ENCODE assay signal across 8 cellular contexts in genomic region chr7:2631924-2632716, GRCh38. TPM values are rescaled to one million over a fixed set of nuclear protein-coding genes. Genes with fewer than 3 reads are reported as not detected.
DNase-seq lines count a peak whose midpoint lies in the region; ATAC-seq and TF ChIP-seq lines count a peak whose summit lies in the region.

TTYH3 (plus strand) TSS chr7:2631986; CDS start chr7:2632156, 170 bp downstream.

- H3K27me3 Mint-ChIP-seq in activated naive CD8-positive, alpha-beta T cell treated with anti-CD3 and anti-CD28 coated beads, Interleukin-2, amount 10 ng/mL, durations not matched to agents 7 days and 5 days, result peaks cover 14% of the 10 kb centered on the region

- TF ChIP-seq CTCF in BJ (IDR thresholded peaks at IDR 0.05; ENCODE audit: insufficient read depth, low read depth, low read length), result no peak
- no peak for TF ChIP-seq CTCF in hepatocyte (IDR thresholded peaks at IDR 0.05; ENCODE audit: poor library complexity)

- under 1% methylated on average over 11 of the region's 65 CpGs for WGBS in hepatocyte (ENCODE audit: low lambda C conversion rate, missing lambda C conversion rate)

- H3K79me2 ChIP-seq in hepatocyte, result peaks cover 52% of the 10 kb centered on the region

- H3K27ac Mint-ChIP-seq in activated naive CD8-positive, alpha-beta T cell treated with anti-CD3 and anti-CD28 coated beads, Interleukin-2, amount 10 ng/mL, durations not matched to agents 7 days and 5 days, result peak within 1 kb of the TSS; percentile 87

- no peak within 1 kb of the TSS for H2AFZ ChIP-seq in hepatocyte

- no peaks in the 10 kb centered on the region for H3K9me3 ChIP-seq in hepatocyte (ENCODE audit: low read depth)
- H3K9me3 ChIP-seq in skeletal muscle tissue (ENCODE audit: control insufficient read depth in 3 of 3, low read length in 3 of 3), result no peaks in the 10 kb centered on the region

- peak within 1 kb of the TSS; percentile 90 for H3K4me3 Mint-ChIP-seq in activated naive CD8-positive, alpha-beta T cell treated with anti-CD3 and anti-CD28 coated beads, Interleukin-2, amount 10 ng/mL, durations not matched to agents 7 days and 5 days

- no peaks in the 10 kb centered on the region for H3K9me2 ChIP-seq in hepatocyte (replicated peaks; ENCODE audit: insufficient read depth)

- H3K36me3 Mint-ChIP-seq in activated naive CD8-positive, alpha-beta T cell treated with anti-CD3 and anti-CD28 coated beads, Interleukin-2, amount 10 ng/mL, durations not matched to agents 7 days and 5 days, result no peaks in the 10 kb centered on the region

- peaks cover 5% of the 10 kb centered on the region for H3K4me1 Mint-ChIP-seq in activated naive CD8-positive, alpha-beta T cell treated with anti-CD3 and anti-CD28 coated beads, Interleukin-2, amount 10 ng/mL, durations not matched to agents 7 days and 5 days

- H3K4me2 ChIP-seq in hepatocyte, result peak within 1 kb of the TSS; percentile 96

- H3K36me3 ChIP-seq in BJ (ENCODE audit: control insufficient read depth, insufficient read depth, low read length) (peaks cover 1% of the 10 kb centered on the region), hepatocyte (replicated peaks; ENCODE audit: insufficient read depth, low read depth) (no peaks in the 10 kb centered on the region), skeletal muscle tissue (ENCODE audit: control insufficient read depth in 3 of 3, insufficient read depth in 3 of 3, low read length in 3 of 3) (no peaks in the 10 kb centered on the region)

- H3K9me3 Mint-ChIP-seq in activated naive CD8-positive, alpha-beta T cell treated with anti-CD3 and anti-CD28 coated beads, Interleukin-2, amount 10 ng/mL, durations not matched to agents 7 days and 5 days, result no peaks in the 10 kb centered on the region

- DNase-seq in BJ (ENCODE audit: low read depth), result no peak
- peak; percentile 51 for DNase-seq in activated naive CD8-positive, alpha-beta T cell treated with anti-CD3 and anti-CD28 coated beads, Interleukin-2, amount 10 ng/mL, durations not matched to agents 7 days and 5 days
- no peak for DNase-seq in hepatocyte (ENCODE audit: low spot score)
- no peak for DNase-seq in foreskin melanocyte
- DNase-seq in activated CD4-positive, alpha-beta T cell treated with anti-CD3 and anti-CD28 coated beads for 4 hours, result no peak

- POLR2A ChIA-PET in BJ (lab: Charles Lee), result interaction anchor here (0.6 to 1.0 kb wide), 2 partner anchors 13 to 239 kb away, joined by 3 read pairs; no protein-coding TSS in a partner anchor
- POLR2A ChIA-PET in activated naive CD8-positive, alpha-beta T cell treated with anti-CD3 and anti-CD28 coated beads, Interleukin-2, amount 10 ng/mL, durations not matched to agents 7 days and 5 days (lab: Charles Lee), result interaction anchor here (1.0 to 6.4 kb wide), 6 partner anchors 12 to 278 kb away, joined by 3 to 42 read pairs (median 3); no protein-coding TSS in a partner anchor

- peaks cover 37% of the 10 kb centered on the region for H4K20me1 ChIP-seq in hepatocyte (ENCODE audit: insufficient read depth, poor library complexity, severe bottlenecking)

- peak within 1 kb of the TSS; percentile 95 for H3K4me3 ChIP-seq in BJ (ENCODE audit: low read depth, low read length)
- H3K4me3 ChIP-seq in hepatocyte, result peak within 1 kb of the TSS; percentile 98
- peak within 1 kb of the TSS; percentile 76 to 83 (median 77) for H3K4me3 ChIP-seq in skeletal muscle tissue (ENCODE audit: low read length in 3 of 3)

- H3K27me3 ChIP-seq in BJ (ENCODE audit: control insufficient read depth, insufficient read depth, low read length), result no peaks in the 10 kb centered on the region
- no peaks in the 10 kb centered on the region for H3K27me3 ChIP-seq in hepatocyte
- H3K27me3 ChIP-seq in skeletal muscle tissue (ENCODE audit: control insufficient read depth in 3 of 3, insufficient read depth in 3 of 3, low read length in 3 of 3), result no peaks in the 10 kb centered on the region

- CTCF ChIA-PET in BJ (lab: Yijun Ruan, JAX), result interaction anchor here (0.6 kb wide), 1 partner anchor 117 kb away, joined by 3 read pairs; no protein-coding TSS in a partner anchor

- peak within 1 kb of the TSS; percentile 77 to 85 (median 81) for H3K9ac ChIP-seq in skeletal muscle tissue (ENCODE audit: low read depth in 1 of 3, low read length in 3 of 3)

- H3K4me1 ChIP-seq in hepatocyte (ENCODE audit: insufficient read depth) (peaks cover 60% of the 10 kb centered on the region), skeletal muscle tissue (ENCODE audit: control insufficient read depth in 3 of 3, insufficient read depth in 3 of 3, low read length in 3 of 3) (peaks cover 46 to 64% (median 54%) of the 10 kb centered on the region in 3 donors)

- ATAC-seq in GM19397 (IDR thresholded peaks at IDR 0.05; ENCODE audit: unreplicated experiment), result peak; percentile 31
- ATAC-seq in HG03521 (IDR thresholded peaks at IDR 0.05; ENCODE audit: unreplicated experiment), result peak; percentile 27
- ATAC-seq in activated naive CD8-positive, alpha-beta T cell treated with anti-CD3 and anti-CD28 coated beads, Interleukin-2, amount 10 ng/mL, durations not matched to agents 7 days and 5 days (ENCODE audit: low read depth), result peak; percentile 49

- H3K27ac ChIP-seq in hepatocyte (peak within 1 kb of the TSS; percentile 97), skeletal muscle tissue (ENCODE audit: low read depth, low read length) (peak within 1 kb of the TSS; percentile 83)

RNA-seq across cellular contexts. Expression of gene TTYH3, which starts in this region (rescaled TPM):
- polyA plus RNA-seq in BJ (2011; rRNA removed), result 33.0 and 55.7 TPM in 2 replicates
- 33.2 and 37.6 TPM in 2 replicates for polyA minus RNA-seq in BJ (2011; rRNA and poly(A)+ RNA removed)
- total RNA-seq in activated naive CD8-positive, alpha-beta T cell treated with anti-CD3 and anti-CD28 coated beads, Interleukin-2, amount 10 ng/mL, durations not matched to agents 7 days and 5 days, result 10 to 100 TPM; 32.0 to 33.4 TPM
- total RNA-seq in hepatocyte, result 35.8 and 46.3 TPM in 2 replicates
- 101 and 108 TPM in 2 replicates for polyA plus RNA-seq in hepatocyte
- 18.8 TPM for total RNA-seq in skeletal muscle tissue
